ENCODE assay signal across 19 cellular contexts in the genomic region with DNA sequence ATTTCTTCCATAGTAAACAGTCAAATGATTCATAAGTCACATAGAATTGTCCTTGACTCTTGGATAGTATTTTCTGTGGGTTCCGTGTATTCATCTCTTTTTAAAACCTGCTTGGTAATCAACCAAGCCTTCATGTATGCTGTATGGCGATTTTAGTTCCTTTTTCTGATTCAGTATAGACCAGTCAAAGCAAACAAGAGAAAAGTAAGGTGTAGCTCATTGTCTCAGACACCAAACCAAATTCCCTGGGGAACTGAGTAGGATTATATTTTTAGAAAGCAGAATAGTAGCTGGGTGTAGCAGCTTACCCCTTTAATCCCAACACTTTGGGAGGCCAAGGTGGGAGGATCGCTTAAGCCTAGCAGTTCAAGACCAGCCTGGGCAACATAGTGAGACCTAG.
"Had no signal": no experiment of that assay in that cellular context is flagged by ENCODE, and none has a peak within 500 bp of the region (broad histone marks: within the 10 kb centered on the region; RNA-seq: fewer than 3 reads in every experiment).

No MANE protein-coding gene starts in this region.

- H3K36me3 ChIP-seq: ovary had no signal

- ATAC-seq: left lobe of liver; natural killer cell; psoas muscle; right cardiac atrium; stimulated activated effector memory CD8-positive, alpha-beta T cell treated with anti-CD3 and anti-CD28 coated beads, Interleukin-12 subunit alpha, Interleukin-12 subunit beta, amount 100 ng/mL, for 72 hours had no signal

- H3K9me3 ChIP-seq: ovary, psoas muscle, sigmoid colon, thoracic aorta, upper lobe of left lung had no signal

- H3K27me3 ChIP-seq: dorsolateral prefrontal cortex, ovary, sigmoid colon, tibial nerve, upper lobe of left lung had no signal

- H3K4me1 ChIP-seq: psoas muscle, sigmoid colon, tibial nerve, upper lobe of left lung had no signal

- H3K4me3 ChIP-seq: dorsolateral prefrontal cortex, ovary, psoas muscle, sigmoid colon, thoracic aorta, tibial nerve, upper lobe of left lung had no signal

- DNase-seq: dorsolateral prefrontal cortex; effector CD4-positive, alpha-beta T cell; head of caudate nucleus; kidney; mesendoderm; natural killer cell; occipital lobe; ovary; posterior cingulate gyrus; psoas muscle; right cardiac atrium; sigmoid colon; stimulated activated CD4-positive, alpha-beta T cell treated with anti-CD3 and anti-CD28 coated beads, Interleukin-2, amount 100 ng/mL, for 24 hours; stimulated activated CD4-positive, alpha-beta T cell treated with anti-CD3 and anti-CD28 coated beads, Interleukin-4, amount 100 ng/mL, for 24 hours; upper lobe of left lung had no signal
